In genomic region chr13:112260108-112261055, GRCh38 we compare ENCODE assay signal across 24 cellular contexts.
"Had no signal": no experiment of that assay in that cellular context is flagged by ENCODE, and none has a peak within 500 bp of the region (broad histone marks: within the 10 kb centered on the region; RNA-seq: fewer than 3 reads in every experiment).

No MANE protein-coding gene starts in this region.

- H3K4me3 Mint-ChIP-seq: effector memory CD8-positive, alpha-beta T cell; naive thymus-derived CD4-positive, alpha-beta T cell; nephron progenitor cell had no signal

- H3K9me3 ChIP-seq: esophagus squamous epithelium, neutrophil, ovary, thoracic aorta, transverse colon had no signal

- H3K27me3 ChIP-seq: neutrophil, ovary had no signal

- DNase-seq: cortex of kidney; dorsolateral prefrontal cortex; effector memory CD8-positive, alpha-beta T cell; esophagus squamous epithelium; foreskin fibroblast; glutamatergic neuron; immature natural killer cell; left cardiac atrium; left ventricle myocardium superior; mammary epithelial cell; naive thymus-derived CD4-positive, alpha-beta T cell; nephron progenitor cell; ovary; right cardiac atrium; small intestine; stimulated activated CD4-positive, alpha-beta T cell treated with anti-CD3 and anti-CD28 coated beads, Interleukin-12 subunit alpha, Interleukin-12 subunit beta, amount 100 ng/mL, for 4 hours; stimulated activated naive CD4-positive, alpha-beta T cell; stomach; substantia nigra; transverse colon had no signal

- ATAC-seq: effector memory CD8-positive, alpha-beta T cell; gastroesophageal sphincter; left cardiac atrium; left ventricle myocardium superior; naive thymus-derived CD4-positive, alpha-beta T cell; right cardiac atrium had no signal

- H3K27ac ChIP-seq: dorsolateral prefrontal cortex, epithelial cell of prostate, esophagus squamous epithelium, gastroesophageal sphincter, neutrophil, ovary, stomach, thoracic aorta, transverse colon had no signal

- H3K4me1 ChIP-seq: esophagus squamous epithelium, gastroesophageal sphincter, stomach, transverse colon had no signal

- H3K4me3 ChIP-seq: dorsolateral prefrontal cortex, esophagus squamous epithelium, gastroesophageal sphincter, ovary, stomach, thoracic aorta, transverse colon had no signal

- H3K9me3 Mint-ChIP-seq: effector memory CD8-positive, alpha-beta T cell; nephron progenitor cell had no signal

- H3K27ac Mint-ChIP-seq: effector memory CD8-positive, alpha-beta T cell; immature natural killer cell; naive thymus-derived CD4-positive, alpha-beta T cell; nephron progenitor cell had no signal

- H3K36me3 Mint-ChIP-seq: immature natural killer cell; naive thymus-derived CD4-positive, alpha-beta T cell had no signal

- H3K36me3 ChIP-seq: esophagus squamous epithelium, gastroesophageal sphincter, neutrophil, ovary, stomach, thoracic aorta, transverse colon had no signal

- H3K4me1 Mint-ChIP-seq: immature natural killer cell; naive thymus-derived CD4-positive, alpha-beta T cell; nephron progenitor cell had no signal
